ENCODE assay signal across 1 cellular context in genomic region chr6:53614676-53615075, GRCh38.
TF ChIP-seq lines count a peak whose summit lies in the region.

No MANE protein-coding gene starts in this region.

TF ChIP-seq in HepG2, 621 proteins besides CTCF, POLR2A, EP300 and RAD21 (continued from another document and continues in another):
- TF ChIP-seq GLMP (CRISPR knock-in tag; IDR thresholded peaks at IDR 0.05; ENCODE audit: borderline replicate concordance), result no peak
- TF ChIP-seq NONO (IDR thresholded peaks at IDR 0.05), result no peak
- no peak; the same call in 1 of the 2 replicates for TF ChIP-seq NONO (CRISPR knock-in tag; conservative IDR thresholded peaks at IDR 0.05)
- TF ChIP-seq RAD51 (IDR thresholded peaks at IDR 0.05; ENCODE audit: borderline replicate concordance), result no peak
- no peak for TF ChIP-seq ZNF225 (CRISPR knock-in tag; IDR thresholded peaks at IDR 0.05)
- TF ChIP-seq ZNF441 (CRISPR knock-in tag; IDR thresholded peaks at IDR 0.05; ENCODE audit: borderline replicate concordance), result no peak
- no peak for TF ChIP-seq ZNF282 (IDR thresholded peaks at IDR 0.05; ENCODE audit: partially characterized antibody)
- TF ChIP-seq ZNF512B (CRISPR knock-in tag; IDR thresholded peaks at IDR 0.05; ENCODE audit: borderline replicate concordance), result no peak
- TF ChIP-seq SKI (IDR thresholded peaks at IDR 0.05; ENCODE audit: partially characterized antibody), result no peak
- TF ChIP-seq KLF9 (CRISPR knock-in tag; IDR thresholded peaks at IDR 0.05; ENCODE audit: low read depth), result no peak
- TF ChIP-seq ADNP (CRISPR knock-in tag; IDR thresholded peaks at IDR 0.05), result no peak
- peak; percentile 15; the same call in 1 of the 2 replicates for TF ChIP-seq ATF2 (CRISPR knock-in tag; IDR thresholded peaks at IDR 0.05)
- TF ChIP-seq RBFOX2 (IDR thresholded peaks at IDR 0.05; ENCODE audit: low read depth, low read length), result no peak
- no peak for TF ChIP-seq ZBTB49 (CRISPR knock-in tag; IDR thresholded peaks at IDR 0.05; ENCODE audit: borderline replicate concordance)
- no peak for TF ChIP-seq ZNF34 (CRISPR knock-in tag; IDR thresholded peaks at IDR 0.05; ENCODE audit: borderline replicate concordance)
- no peak for TF ChIP-seq ZMAT5 (CRISPR knock-in tag; IDR thresholded peaks at IDR 0.05; ENCODE audit: borderline replicate concordance, low read depth)
- TF ChIP-seq ZMYM2 (CRISPR knock-in tag; IDR thresholded peaks at IDR 0.05), result no peak
- no peak for TF ChIP-seq SNRNP70 (IDR thresholded peaks at IDR 0.05; ENCODE audit: low read depth, low read length)
- TF ChIP-seq MAFK (conservative IDR thresholded peaks at IDR 0.05 in 1 of 2, IDR thresholded peaks at IDR 0.05 in 1 of 2; ENCODE audit: low read length in 2 of 2), result no peak
- peak; percentile 84 for TF ChIP-seq ZNF646 (CRISPR knock-in tag; IDR thresholded peaks at IDR 0.05)
- TF ChIP-seq ZNF12 (CRISPR knock-in tag; IDR thresholded peaks at IDR 0.05), result peak; percentile 63; the same call in 1 of the 2 replicates
- no peak for TF ChIP-seq ZSCAN30 (CRISPR knock-in tag; IDR thresholded peaks at IDR 0.05)
- TF ChIP-seq ZIK1 (CRISPR knock-in tag; IDR thresholded peaks at IDR 0.05; ENCODE audit: borderline replicate concordance, low read depth), result no peak
- TF ChIP-seq CHD4 (IDR thresholded peaks at IDR 0.05; ENCODE audit: borderline replicate concordance, low read length), result no peak
- peak; percentile 30; the same call in 1 of the 2 replicates for TF ChIP-seq NCOA2 (CRISPR knock-in tag; IDR thresholded peaks at IDR 0.05)
- TF ChIP-seq ZSCAN12 (CRISPR knock-in tag; IDR thresholded peaks at IDR 0.05), result no peak
- TF ChIP-seq ZNF75D (CRISPR knock-in tag; IDR thresholded peaks at IDR 0.05; ENCODE audit: borderline replicate concordance), result no peak
- peak; percentile 76 for TF ChIP-seq GATAD2A (CRISPR knock-in tag; IDR thresholded peaks at IDR 0.05)
- TF ChIP-seq CREBL2 (CRISPR knock-in tag; IDR thresholded peaks at IDR 0.05; ENCODE audit: borderline replicate concordance), result no peak
- TF ChIP-seq RFX1 (IDR thresholded peaks at IDR 0.05), result no peak
- TF ChIP-seq FOSL2 (CRISPR knock-in tag; IDR thresholded peaks at IDR 0.05), result peak; percentile 77
- no peak for TF ChIP-seq STAT6 (CRISPR knock-in tag; IDR thresholded peaks at IDR 0.05; ENCODE audit: borderline replicate concordance)
- no peak for TF ChIP-seq NCOA5 (CRISPR knock-in tag; IDR thresholded peaks at IDR 0.05)
- TF ChIP-seq PRDM10 (CRISPR knock-in tag; IDR thresholded peaks at IDR 0.05; ENCODE audit: low read depth), result no peak
- TF ChIP-seq PPARG (CRISPR knock-in tag; conservative IDR thresholded peaks at IDR 0.05), result no peak
- TF ChIP-seq FOXP1 (IDR thresholded peaks at IDR 0.05), result no peak
- peak; percentile 73 for TF ChIP-seq FOXP1 (CRISPR knock-in tag; IDR thresholded peaks at IDR 0.05)
- peak; percentile 16; the same call in 1 of the 2 replicates for TF ChIP-seq SOX5 (CRISPR knock-in tag; IDR thresholded peaks at IDR 0.05; ENCODE audit: borderline replicate concordance)
- TF ChIP-seq IRX3 (CRISPR knock-in tag; IDR thresholded peaks at IDR 0.05; ENCODE audit: borderline replicate concordance, low read depth), result no peak
- no peak for TF ChIP-seq MBD4 (IDR thresholded peaks at IDR 0.05; ENCODE audit: borderline replicate concordance, low read length)
- no peak for TF ChIP-seq NFYB (CRISPR knock-in tag; IDR thresholded peaks at IDR 0.05)
